Comparison of ENCODE assay signal across 8 cellular contexts in the genomic region with DNA sequence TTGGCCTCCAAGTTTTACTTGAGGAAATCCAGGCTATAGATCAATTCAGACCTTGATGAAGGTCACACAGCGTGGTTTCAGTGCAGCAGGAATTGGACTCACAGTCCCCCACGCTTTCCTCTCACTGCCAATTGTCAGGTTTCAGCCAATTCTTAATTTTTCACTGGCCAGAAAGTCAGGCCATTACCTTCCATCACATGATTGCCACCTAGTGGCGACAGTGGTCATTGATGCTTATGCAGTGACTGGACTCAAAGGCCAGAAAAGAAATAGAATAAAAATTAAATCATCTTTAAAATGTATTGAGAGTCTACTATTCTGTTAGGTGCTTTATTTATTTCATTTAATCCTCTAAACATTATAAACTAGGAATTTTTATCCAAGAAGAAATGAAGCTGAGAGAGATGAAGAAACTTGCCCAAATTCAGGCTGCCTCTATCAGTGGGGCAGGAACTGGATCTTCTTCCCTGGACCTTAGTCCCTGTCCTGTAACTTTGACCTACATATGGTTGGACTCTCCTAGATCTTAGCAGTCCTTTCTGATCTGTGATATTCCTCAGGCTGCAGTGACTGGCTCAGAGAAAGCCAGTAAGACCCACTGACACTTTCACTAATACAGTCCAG.
DNase-seq lines count a peak whose midpoint lies in the region; ATAC-seq, FAIRE-seq and TF ChIP-seq lines count a peak whose summit lies in the region.

No MANE protein-coding gene starts in this region.

- intact Hi-C loops in posterior vena cava (cut with DNase I): no loop called here

- TF ChIP-seq RAD21 in Ishikawa (IDR thresholded peaks at IDR 0.05; ENCODE audit: low read depth): peak; percentile 83

- no peak for TF ChIP-seq EP300 in Ishikawa (IDR thresholded peaks at IDR 0.05; ENCODE audit: borderline replicate concordance)

- CTCF ChIA-PET in RWPE1 (lab: Yijun Ruan, JAX): interaction anchor here (0.7 to 1.6 kb wide), 3 partner anchors 12 to 19 kb away, joined by 3 to 5 read pairs (median 4); no protein-coding TSS in a partner anchor

- no peak for FAIRE-seq in urothelium cell line (lab: Jason Lieb, UNC)

- no peak overlapping the region for H3K27ac ChIP-seq in RWPE1

- DNase-seq in GM03348 (ENCODE audit: low spot score) (peak; percentile 73), RWPE1 (ENCODE audit: low spot score) (peak; percentile 67), globus pallidus (ENCODE audit: low spot score) (peak; percentile 67), posterior vena cava (ENCODE audit: low spot score) (peak; percentile 83), urothelium cell line (ENCODE audit: low spot score) (peak; percentile 40)
- DNase-seq in activated effector memory CD4-positive, alpha-beta T cell treated with Interleukin-2 at 50 U/mL for 16 hours: peak; percentile 25

- POLR2A ChIA-PET in RWPE1 (lab: Yijun Ruan, JAX; ENCODE audit: low non-redundant PET): no interaction called here

- TF ChIP-seq CTCF in RWPE1 (conservative IDR thresholded peaks at IDR 0.05; ENCODE audit: low read depth): peak; percentile 87

- peak; percentile 94 for ATAC-seq in GM21723 (IDR thresholded peaks at IDR 0.05; ENCODE audit: unreplicated experiment)

TF ChIP-seq in Ishikawa, 13 proteins besides CTCF, POLR2A, EP300 and RAD21:
- no peak for TF ChIP-seq CEBPB (IDR thresholded peaks at IDR 0.05)
- TF ChIP-seq, protein P1, sequence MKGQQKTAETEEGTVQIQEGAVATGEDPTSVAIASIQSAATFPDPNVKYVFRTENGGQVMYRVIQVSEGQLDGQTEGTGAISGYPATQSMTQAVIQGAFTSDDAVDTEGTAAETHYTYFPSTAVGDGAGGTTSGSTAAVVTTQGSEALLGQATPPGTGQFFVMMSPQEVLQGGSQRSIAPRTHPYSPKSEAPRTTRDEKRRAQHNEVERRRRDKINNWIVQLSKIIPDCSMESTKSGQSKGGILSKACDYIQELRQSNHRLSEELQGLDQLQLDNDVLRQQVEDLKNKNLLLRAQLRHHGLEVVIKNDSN (IDR thresholded peaks at IDR 0.05): 0 out of 2 replicates have a peak, but pooled peaks have one; percentile 16
- TF ChIP-seq EGR1 (IDR thresholded peaks at IDR 0.05): no peak
TF ChIP-seq in Ishikawa: peak in this region for 1.

Comparison
In these comparisons a context has a peak if more than half of its experiments do, and no peak if none do; other contexts are left out.
1. DNase-seq: peak in every context shown above with its lines; median percentile 83 in posterior vena cava; 73 in GM03348; 67 in RWPE1; 67 in globus pallidus; 40 in urothelium cell line; 25 in activated effector memory CD4-positive, alpha-beta T cell treated with Interleukin-2 at 50 U/mL for 16 hours.